ENCODE assay signal across 8 cellular contexts in genomic region chr22:36160499-36160942, GRCh38. TPM values are rescaled to one million over a fixed set of nuclear protein-coding genes. Genes with fewer than 3 reads are reported as not detected.
DNase-seq lines count a peak whose midpoint lies in the region; ATAC-seq and TF ChIP-seq lines count a peak whose summit lies in the region.

Gene APOL3 (minus strand): TSS chr22:36160755. CDS start chr22:36149055, 11,700 bp downstream.

- H3K27me3 Mint-ChIP-seq in natural killer cell treated with Interleukin-12 subunit alpha and Interleukin-12 subunit beta and Interleukin-15 and Interleukin-18, amount 100 ng/mL, for 72 hours: no peaks in the 10 kb centered on the region

- H3K27ac ChIP-seq in VCaP: peak within 1 kb of the TSS; percentile 98; the same call in 1 of the 2 replicates
- H3K27ac ChIP-seq in effector memory CD4-positive, alpha-beta T cell (ENCODE audit: insufficient read depth, low read length, poor library complexity, severe bottlenecking): peak within 1 kb of the TSS; percentile 94

- H3K27me3 ChIP-seq in effector memory CD4-positive, alpha-beta T cell (replicated peaks; ENCODE audit: control insufficient read depth, insufficient read depth, low read length, poor library complexity, severe bottlenecking): no peaks in the 10 kb centered on the region

- peaks cover 6% of the 10 kb centered on the region for H3K36me3 Mint-ChIP-seq in natural killer cell treated with Interleukin-12 subunit alpha and Interleukin-12 subunit beta and Interleukin-15 and Interleukin-18, amount 100 ng/mL, for 72 hours

- H3K4me1 ChIP-seq in effector memory CD4-positive, alpha-beta T cell (ENCODE audit: control insufficient read depth, insufficient read depth, low read length, poor library complexity, severe bottlenecking): peaks cover 57% of the 10 kb centered on the region

- in situ Hi-C loops in GM18951 (cut with MboI; ENCODE audit: low sequenced_read_pairs, unreplicated experiment): no loop called here

- peaks cover 3% of the 10 kb centered on the region for H3K36me3 ChIP-seq in effector memory CD4-positive, alpha-beta T cell (ENCODE audit: control insufficient read depth, insufficient read depth, low read length)

- no peaks in the 10 kb centered on the region for H3K9me3 Mint-ChIP-seq in natural killer cell treated with Interleukin-12 subunit alpha and Interleukin-12 subunit beta and Interleukin-15 and Interleukin-18, amount 100 ng/mL, for 72 hours

- ATAC-seq in natural killer cell treated with Interleukin-12 subunit alpha and Interleukin-12 subunit beta and Interleukin-15 and Interleukin-18, amount 100 ng/mL, for 72 hours: peak; percentile 59 to 73
- ATAC-seq in GM21367 (IDR thresholded peaks at IDR 0.05; ENCODE audit: unreplicated experiment): no peak

- TF ChIP-seq POLR2A in GM18951 (IDR thresholded peaks at IDR 0.05; ENCODE audit: extremely low read depth, insufficient read depth, insufficient read length): peak; percentile 70

- H3K4me1 Mint-ChIP-seq in natural killer cell treated with Interleukin-12 subunit alpha and Interleukin-12 subunit beta and Interleukin-15 and Interleukin-18, amount 100 ng/mL, for 72 hours (ENCODE audit: low read depth in 2 of 2): peaks cover 89 to 92% of the 10 kb centered on the region in 2 donors

- peak within 1 kb of the TSS; percentile 73 for H3K4me3 ChIP-seq in effector memory CD4-positive, alpha-beta T cell (ENCODE audit: insufficient read depth, low read depth, low read length, poor library complexity, severe bottlenecking)

- DNase-seq in effector memory CD4-positive, alpha-beta T cell: peak; percentile 12 to 36 (median 23)
- DNase-seq in natural killer cell treated with Interleukin-12 subunit alpha and Interleukin-12 subunit beta and Interleukin-15 and Interleukin-18, amount 100 ng/mL, for 72 hours (ENCODE audit: low spot score): peak; percentile 71
- no peak for DNase-seq in retina
- no peak for DNase-seq in NCI-H526 (lab: John Stamatoyannopoulos, UW)
- DNase-seq in occipital lobe (lab: John Stamatoyannopoulos, UW): no peak

- H3K4me3 Mint-ChIP-seq in natural killer cell treated with Interleukin-12 subunit alpha and Interleukin-12 subunit beta and Interleukin-15 and Interleukin-18, amount 100 ng/mL, for 72 hours: peak within 1 kb of the TSS; percentile 93

- no peak for TF ChIP-seq CTCF in VCaP (conservative IDR thresholded peaks at IDR 0.05)

- peak within 1 kb of the TSS; percentile 99 for H3K27ac Mint-ChIP-seq in natural killer cell treated with Interleukin-12 subunit alpha and Interleukin-12 subunit beta and Interleukin-15 and Interleukin-18, amount 100 ng/mL, for 72 hours

- no peaks in the 10 kb centered on the region for H3K9me3 ChIP-seq in effector memory CD4-positive, alpha-beta T cell (ENCODE audit: control insufficient read depth, low read length)

RNA-seq across cellular contexts. Expression of gene APOL3, which starts in this region (rescaled TPM):
- total RNA-seq in natural killer cell treated with Interleukin-12 subunit alpha and Interleukin-12 subunit beta and Interleukin-15 and Interleukin-18, amount 100 ng/mL, for 72 hours: 100 to 1,000 TPM in 1 of 2 donors, 10 to 100 TPM in 1; 79.8 to 169 TPM
- 2.5 TPM for total RNA-seq in occipital lobe

Comparison
In these comparisons a context has a peak if more than half of its experiments do, and no peak if none do; other contexts are left out.
1. RNA of gene APOL3 (total RNA-seq): 79.8 to 169 TPM in natural killer cell treated with Interleukin-12 subunit alpha and Interleukin-12 subunit beta and Interleukin-15 and Interleukin-18, amount 100 ng/mL, for 72 hours; 2.5 TPM in occipital lobe (single experiment); every median in the first group is over 10 times any median in the second.
2. DNase-seq: peak in effector memory CD4-positive, alpha-beta T cell (3 of 3) and natural killer cell treated with Interleukin-12 subunit alpha and Interleukin-12 subunit beta and Interleukin-15 and Interleukin-18, amount 100 ng/mL, for 72 hours (single experiment); none in retina (single experiment), NCI-H526 (0 of 2) and occipital lobe (single experiment).